Comparison of ENCODE assay signal across 1 cellular context in the genomic region with DNA sequence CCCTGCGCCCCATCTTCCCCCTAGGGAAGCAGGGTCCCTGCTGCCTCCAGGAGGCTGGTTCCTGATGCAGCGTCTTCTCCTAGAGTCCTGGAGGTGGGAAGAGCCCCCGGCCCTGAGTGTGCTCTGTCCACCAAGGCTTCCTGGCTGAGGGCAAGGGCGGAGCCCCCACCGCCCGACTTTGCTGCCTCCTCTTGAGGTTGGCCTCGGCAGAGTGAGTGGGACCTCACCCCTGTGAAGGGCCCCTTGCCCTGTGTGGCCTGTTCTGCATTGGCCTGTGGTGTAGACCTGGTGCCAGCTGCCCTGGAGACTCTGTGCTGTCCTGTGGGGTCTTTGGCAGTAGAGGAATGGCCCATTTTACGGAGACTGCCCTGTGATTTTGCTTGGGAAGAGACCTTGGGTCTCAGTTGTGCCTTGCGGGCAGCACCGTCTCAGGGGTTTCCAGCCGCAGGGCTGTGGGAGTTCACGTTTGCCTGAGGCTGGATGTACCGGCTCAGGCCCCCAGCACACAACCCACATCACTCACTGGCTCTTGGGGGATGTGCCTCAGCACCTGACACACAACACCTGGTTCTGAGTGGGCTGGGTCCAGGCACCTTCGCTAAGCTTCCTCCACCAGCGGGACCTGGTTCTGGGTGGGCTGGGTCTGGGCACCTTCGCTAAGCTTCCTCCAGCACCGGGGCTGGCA.
TF ChIP-seq lines count a peak whose summit lies in the region.

No MANE protein-coding gene starts in this region.

TF ChIP-seq in WTC11, 78 proteins besides CTCF, POLR2A, EP300 and RAD21 (continued from another document):
- TF ChIP-seq AR (CRISPR knock-in tag; IDR thresholded peaks at IDR 0.05) = no peak
- no peak for TF ChIP-seq CBFB (CRISPR knock-in tag; IDR thresholded peaks at IDR 0.05; ENCODE audit: low read depth)
- TF ChIP-seq JAZF1 (CRISPR knock-in tag; IDR thresholded peaks at IDR 0.05) = no peak
- TF ChIP-seq, protein P1, sequence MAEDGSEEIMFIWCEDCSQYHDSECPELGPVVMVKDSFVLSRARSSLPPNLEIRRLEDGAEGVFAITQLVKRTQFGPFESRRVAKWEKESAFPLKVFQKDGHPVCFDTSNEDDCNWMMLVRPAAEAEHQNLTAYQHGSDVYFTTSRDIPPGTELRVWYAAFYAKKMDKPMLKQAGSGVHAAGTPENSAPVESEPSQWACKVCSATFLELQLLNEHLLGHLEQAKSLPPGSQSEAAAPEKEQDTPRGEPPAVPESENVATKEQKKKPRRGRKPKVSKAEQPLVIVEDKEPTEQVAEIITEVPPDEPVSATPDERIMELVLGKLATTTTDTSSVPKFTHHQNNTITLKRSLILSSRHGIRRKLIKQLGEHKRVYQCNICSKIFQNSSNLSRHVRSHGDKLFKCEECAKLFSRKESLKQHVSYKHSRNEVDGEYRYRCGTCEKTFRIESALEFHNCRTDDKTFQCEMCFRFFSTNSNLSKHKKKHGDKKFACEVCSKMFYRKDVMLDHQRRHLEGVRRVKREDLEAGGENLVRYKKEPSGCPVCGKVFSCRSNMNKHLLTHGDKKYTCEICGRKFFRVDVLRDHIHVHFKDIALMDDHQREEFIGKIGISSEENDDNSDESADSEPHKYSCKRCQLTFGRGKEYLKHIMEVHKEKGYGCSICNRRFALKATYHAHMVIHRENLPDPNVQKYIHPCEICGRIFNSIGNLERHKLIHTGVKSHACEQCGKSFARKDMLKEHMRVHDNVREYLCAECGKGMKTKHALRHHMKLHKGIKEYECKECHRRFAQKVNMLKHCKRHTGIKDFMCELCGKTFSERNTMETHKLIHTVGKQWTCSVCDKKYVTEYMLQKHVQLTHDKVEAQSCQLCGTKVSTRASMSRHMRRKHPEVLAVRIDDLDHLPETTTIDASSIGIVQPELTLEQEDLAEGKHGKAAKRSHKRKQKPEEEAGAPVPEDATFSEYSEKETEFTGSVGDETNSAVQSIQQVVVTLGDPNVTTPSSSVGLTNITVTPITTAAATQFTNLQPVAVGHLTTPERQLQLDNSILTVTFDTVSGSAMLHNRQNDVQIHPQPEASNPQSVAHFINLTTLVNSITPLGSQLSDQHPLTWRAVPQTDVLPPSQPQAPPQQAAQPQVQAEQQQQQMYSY (CRISPR knock-in tag; IDR thresholded peaks at IDR 0.05) = no peak
- TF ChIP-seq ZNF317 (CRISPR knock-in tag; IDR thresholded peaks at IDR 0.05; ENCODE audit: borderline replicate concordance, low read depth) = no peak
- no peak for TF ChIP-seq ZNF425 (CRISPR knock-in tag; conservative IDR thresholded peaks at IDR 0.05)
TF ChIP-seq in WTC11: peak in this region for 0.
